17 cellular contexts compared by ENCODE assay signal in the genomic region with DNA sequence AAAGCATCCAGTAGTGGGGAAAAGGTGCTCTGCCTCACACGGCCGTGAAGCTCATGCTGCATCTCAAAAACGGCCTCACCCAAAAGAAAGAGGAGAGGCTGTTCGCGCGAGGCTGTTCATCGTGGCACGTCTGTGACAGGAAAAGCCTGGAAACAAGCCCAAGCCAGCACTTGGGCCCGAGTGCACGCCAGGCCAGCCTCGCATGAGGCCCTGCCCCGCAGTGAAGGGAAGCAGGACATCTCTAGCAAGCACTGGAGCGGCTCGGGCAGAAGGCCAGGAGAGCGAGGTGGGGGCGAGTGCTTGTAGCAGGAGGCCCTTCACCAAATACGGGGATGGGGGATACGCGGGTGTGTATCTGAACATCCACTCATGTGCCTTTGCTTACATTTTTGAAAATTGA.
"Had no signal": no experiment of that assay in that cellular context is flagged by ENCODE, and none has a peak within 500 bp of the region (broad histone marks: within the 10 kb centered on the region; RNA-seq: fewer than 3 reads in every experiment).

No MANE protein-coding gene starts in this region.

- H3K36me3 ChIP-seq: adrenal gland, right atrium auricular region had no signal

- H3K9me3 Mint-ChIP-seq: activated naive CD4-positive, alpha-beta T cell treated with anti-CD3 and anti-CD28 coated beads, Interleukin-2, amount 50 U/mL, for 72 hours had no signal

- H3K4me3 ChIP-seq: adrenal gland, esophagus muscularis mucosa, lower lobe of right lung, right atrium auricular region had no signal

- ATAC-seq: activated CD4-positive, alpha-beta T cell treated with anti-CD3 and anti-CD28 coated beads for 36 hours; activated naive CD4-positive, alpha-beta T cell treated with anti-CD3 and anti-CD28 coated beads, Interleukin-2, amount 50 U/mL, for 72 hours; left cardiac atrium; lower lobe of right lung had no signal

- FAIRE-seq: endothelial cell of umbilical vein had no signal

- H3K27me3 ChIP-seq: adrenal gland, esophagus muscularis mucosa, right atrium auricular region had no signal

- H3K27me3 Mint-ChIP-seq: activated CD4-positive, alpha-beta T cell treated with anti-CD3 and anti-CD28 coated beads for 36 hours had no signal

- H3K9me3 ChIP-seq: adrenal gland, lower lobe of right lung had no signal

- H3K4me3 Mint-ChIP-seq: activated CD4-positive, alpha-beta T cell treated with anti-CD3 and anti-CD28 coated beads for 36 hours; dendritic cell treated with granulocyte-macrophage colony-stimulating factor and Interleukin-4, amounts not matched to agents 40 ng/mL and 50 ng/mL, for 4 days; nephron had no signal

- H3K4me1 ChIP-seq: lower lobe of right lung, right atrium auricular region had no signal

- DNase-seq: activated CD4-positive, alpha-beta T cell treated with anti-CD3 and anti-CD28 coated beads for 36 hours; activated CD4-positive, alpha-beta T cell treated with anti-CD3 and anti-CD28 coated beads, Interleukin-2, amount 50 U/mL, for 48 hours; activated gamma-delta T cell treated with Interleukin-2 at 50 U/mL for 16 hours; effector CD8-positive, alpha-beta T cell; left cardiac atrium; lower lobe of right lung; nucleus accumbens; posterior cingulate gyrus; T-helper 2 cell had no signal

- H3K27ac ChIP-seq: adrenal gland, esophagus muscularis mucosa, lower lobe of right lung, right atrium auricular region, VCaP had no signal

- H3K36me3 Mint-ChIP-seq: activated naive CD4-positive, alpha-beta T cell treated with anti-CD3 and anti-CD28 coated beads, Interleukin-2, amount 50 U/mL, for 72 hours had no signal

- H3K27ac Mint-ChIP-seq: activated CD4-positive, alpha-beta T cell treated with anti-CD3 and anti-CD28 coated beads for 36 hours; activated naive CD4-positive, alpha-beta T cell treated with anti-CD3 and anti-CD28 coated beads, Interleukin-2, amount 50 U/mL, for 72 hours; dendritic cell treated with granulocyte-macrophage colony-stimulating factor and Interleukin-4, amounts not matched to agents 40 ng/mL and 50 ng/mL, for 4 days; nephron had no signal
